1 cellular context compared by ENCODE assay signal in the genomic region with DNA sequence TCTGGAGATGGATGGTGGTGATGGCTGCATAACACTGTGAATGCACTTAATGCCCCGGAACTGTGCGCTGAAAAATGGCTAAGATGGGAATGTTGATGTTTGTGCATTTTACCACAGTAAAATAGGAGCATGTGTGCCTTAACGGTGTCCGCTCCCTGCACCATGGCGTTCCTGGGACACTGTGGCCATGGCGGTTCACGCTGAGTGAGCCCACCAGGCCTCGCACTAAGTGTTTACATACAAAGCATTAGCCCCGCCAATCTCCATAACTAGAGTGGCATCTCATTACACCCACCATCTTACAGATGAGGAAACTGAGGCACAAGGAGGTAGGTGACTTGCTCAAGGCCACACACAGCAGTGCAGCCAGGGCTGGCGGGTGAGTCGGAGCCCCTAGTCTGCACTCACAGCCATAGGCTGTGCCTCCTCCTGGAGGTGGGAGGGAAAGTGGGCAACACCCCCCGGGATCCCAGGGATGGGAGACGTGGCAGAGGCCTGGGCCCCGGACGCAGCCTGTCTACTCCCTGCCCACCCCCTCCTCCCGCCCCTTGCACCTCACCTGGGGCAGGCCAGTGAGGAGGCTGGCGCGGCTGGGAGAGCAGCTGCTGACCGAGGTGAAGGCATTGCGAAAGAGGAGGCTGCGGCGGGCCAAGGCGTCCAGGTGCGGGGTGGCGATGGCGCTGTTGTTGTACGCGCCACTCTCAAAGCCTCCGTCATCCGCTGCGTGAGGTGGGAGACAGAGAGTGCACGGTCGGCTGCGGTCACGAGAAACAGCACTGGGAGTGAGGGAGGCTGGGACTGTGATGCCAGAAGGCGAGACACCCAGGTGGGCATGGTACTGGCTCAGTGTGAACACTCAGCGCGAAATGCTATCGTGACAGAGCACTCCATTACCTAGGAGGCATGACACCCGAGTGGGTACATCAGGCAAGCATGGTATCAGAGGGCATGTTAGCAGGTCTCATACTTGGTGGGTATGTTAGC.
A peak's percentile ranks its signal among the peaks of the same experiment; 100 is the strongest.
TF ChIP-seq lines count a peak whose summit lies in the region.

No MANE protein-coding gene starts in this region.

TF ChIP-seq in IMR-90, 13 proteins besides CTCF, POLR2A, EP300 and RAD21:
- peak; percentile 36; the same call in 1 of the 2 replicates for TF ChIP-seq CEBPB (IDR thresholded peaks at IDR 0.05; ENCODE audit: low read depth, low read length)
- no peak for TF ChIP-seq BHLHE40 (IDR thresholded peaks at IDR 0.05; ENCODE audit: low read depth, low read length)
